8 cellular contexts compared by ENCODE assay signal in genomic region chr18:907171-907879, GRCh38.
DNase-seq lines count a peak whose midpoint lies in the region; ATAC-seq and TF ChIP-seq lines count a peak whose summit lies in the region.

No MANE protein-coding gene starts in this region.

- TF ChIP-seq CTCF in nephron (IDR thresholded peaks at IDR 0.05; ENCODE audit: unreplicated experiment in 3 of 3), result no peak

- H3K27ac ChIP-seq in effector memory CD4-positive, alpha-beta T cell (ENCODE audit: insufficient read depth, low read length, poor library complexity, severe bottlenecking), result no peak overlapping the region

- H3K9me3 ChIP-seq in ES-I3 (ENCODE audit: control insufficient read depth, insufficient read depth, low read length), result no peaks in the 10 kb centered on the region
- H3K9me3 ChIP-seq in effector memory CD4-positive, alpha-beta T cell (ENCODE audit: control insufficient read depth, low read length), result no peaks in the 10 kb centered on the region

- H3K27ac Mint-ChIP-seq in nephron, result no peak overlapping the region

- peaks cover 25% of the 10 kb centered on the region for H3K4me1 Mint-ChIP-seq in nephron

- peak overlapping the region; percentile 45 for H3K4me3 ChIP-seq in effector memory CD4-positive, alpha-beta T cell (ENCODE audit: insufficient read depth, low read depth, low read length, poor library complexity, severe bottlenecking)

- H3K36me3 ChIP-seq in ES-I3 (ENCODE audit: insufficient read depth, low read length), result no peaks in the 10 kb centered on the region
- H3K36me3 ChIP-seq in effector memory CD4-positive, alpha-beta T cell (ENCODE audit: control insufficient read depth, insufficient read depth, low read length), result no peaks in the 10 kb centered on the region

- peaks cover 99% of the 10 kb centered on the region for H3K27me3 Mint-ChIP-seq in nephron (ENCODE audit: low read depth)

- peaks cover 54% of the 10 kb centered on the region for H3K27me3 ChIP-seq in effector memory CD4-positive, alpha-beta T cell (replicated peaks; ENCODE audit: control insufficient read depth, insufficient read depth, low read length, poor library complexity, severe bottlenecking)

- no peaks in the 10 kb centered on the region for H3K36me3 Mint-ChIP-seq in nephron (ENCODE audit: low read depth)

- H3K9me3 Mint-ChIP-seq in nephron, result peaks cover 3% of the 10 kb centered on the region

- H3K4me3 Mint-ChIP-seq in nephron, result peak overlapping the region; percentile 60 to 73 (median 69)

- peak; percentile 86 for DNase-seq in NCI-H69 (lab: John Stamatoyannopoulos, UW)
- DNase-seq in effector memory CD4-positive, alpha-beta T cell, result no peak
- no peak for DNase-seq in pons (ENCODE audit: low spot score)
- DNase-seq in globus pallidus (ENCODE audit: low spot score), result no peak

- ATAC-seq in GM19455 (IDR thresholded peaks at IDR 0.05; ENCODE audit: unreplicated experiment) (no peak), HG03432 (IDR thresholded peaks at IDR 0.05; ENCODE audit: unreplicated experiment) (no peak)

- H3K9ac ChIP-seq in ES-I3 (ENCODE audit: low read depth, low read length), result peak overlapping the region; percentile 60; the same call in 1 of the 2 replicates

- H3K4me1 ChIP-seq in ES-I3 (ENCODE audit: insufficient read depth, low read length), result peaks cover 5% of the 10 kb centered on the region; the same call in 1 of the 2 replicates
- H3K4me1 ChIP-seq in effector memory CD4-positive, alpha-beta T cell (ENCODE audit: control insufficient read depth, insufficient read depth, low read length, poor library complexity, severe bottlenecking), result peaks cover 11% of the 10 kb centered on the region
